In the genomic region with DNA sequence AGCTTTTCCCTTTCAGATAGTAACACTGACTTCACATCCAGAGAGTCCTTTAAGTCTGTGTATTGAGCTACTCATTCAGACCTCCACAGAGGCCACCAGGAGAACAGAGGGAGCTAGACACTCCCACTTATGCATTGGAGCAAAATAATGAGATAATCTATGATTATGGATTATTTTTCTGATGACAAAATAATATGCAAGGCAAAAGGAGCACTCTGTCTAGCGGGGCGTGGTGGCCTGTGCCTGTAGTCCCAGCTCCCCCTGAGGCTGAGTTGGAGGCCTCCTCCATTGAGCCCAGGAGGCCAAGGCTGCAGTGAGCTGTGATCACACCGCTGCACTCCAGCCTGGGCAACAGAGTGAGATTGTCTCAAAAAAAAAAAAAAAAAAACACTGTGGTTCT, we compare ENCODE assay signal across 1 cellular context.
A peak's percentile ranks its signal among the peaks of the same experiment; 100 is the strongest.
TF ChIP-seq lines count a peak whose summit lies in the region.

No MANE protein-coding gene starts in this region.

TF ChIP-seq in HepG2, 621 proteins besides CTCF, POLR2A, EP300 and RAD21 (continued from another document and continues in another):
- peak; percentile 37 for TF ChIP-seq ZNF687 (CRISPR knock-in tag; IDR thresholded peaks at IDR 0.05)
- TF ChIP-seq STAT5B (CRISPR knock-in tag; IDR thresholded peaks at IDR 0.05), result no peak
- no peak for TF ChIP-seq ZNF280D (CRISPR knock-in tag; IDR thresholded peaks at IDR 0.05)
- no peak for TF ChIP-seq NRL (CRISPR knock-in tag; IDR thresholded peaks at IDR 0.05; ENCODE audit: borderline replicate concordance)
- no peak for TF ChIP-seq HHEX (CRISPR knock-in tag; IDR thresholded peaks at IDR 0.05)
- TF ChIP-seq ZNF768 (CRISPR knock-in tag; IDR thresholded peaks at IDR 0.05), result peak; percentile 66
- no peak for TF ChIP-seq ARNTL (CRISPR knock-in tag; IDR thresholded peaks at IDR 0.05)
- TF ChIP-seq RARA (CRISPR knock-in tag; IDR thresholded peaks at IDR 0.05), result no peak
- TF ChIP-seq, protein P1, sequence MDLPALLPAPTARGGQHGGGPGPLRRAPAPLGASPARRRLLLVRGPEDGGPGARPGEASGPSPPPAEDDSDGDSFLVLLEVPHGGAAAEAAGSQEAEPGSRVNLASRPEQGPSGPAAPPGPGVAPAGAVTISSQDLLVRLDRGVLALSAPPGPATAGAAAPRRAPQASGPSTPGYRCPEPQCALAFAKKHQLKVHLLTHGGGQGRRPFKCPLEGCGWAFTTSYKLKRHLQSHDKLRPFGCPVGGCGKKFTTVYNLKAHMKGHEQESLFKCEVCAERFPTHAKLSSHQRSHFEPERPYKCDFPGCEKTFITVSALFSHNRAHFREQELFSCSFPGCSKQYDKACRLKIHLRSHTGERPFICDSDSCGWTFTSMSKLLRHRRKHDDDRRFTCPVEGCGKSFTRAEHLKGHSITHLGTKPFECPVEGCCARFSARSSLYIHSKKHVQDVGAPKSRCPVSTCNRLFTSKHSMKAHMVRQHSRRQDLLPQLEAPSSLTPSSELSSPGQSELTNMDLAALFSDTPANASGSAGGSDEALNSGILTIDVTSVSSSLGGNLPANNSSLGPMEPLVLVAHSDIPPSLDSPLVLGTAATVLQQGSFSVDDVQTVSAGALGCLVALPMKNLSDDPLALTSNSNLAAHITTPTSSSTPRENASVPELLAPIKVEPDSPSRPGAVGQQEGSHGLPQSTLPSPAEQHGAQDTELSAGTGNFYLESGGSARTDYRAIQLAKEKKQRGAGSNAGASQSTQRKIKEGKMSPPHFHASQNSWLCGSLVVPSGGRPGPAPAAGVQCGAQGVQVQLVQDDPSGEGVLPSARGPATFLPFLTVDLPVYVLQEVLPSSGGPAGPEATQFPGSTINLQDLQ (CRISPR knock-in tag; IDR thresholded peaks at IDR 0.05), result no peak
- peak; percentile 51 for TF ChIP-seq SALL1 (CRISPR knock-in tag; IDR thresholded peaks at IDR 0.05)
- TF ChIP-seq SAP130 (CRISPR knock-in tag; IDR thresholded peaks at IDR 0.05; ENCODE audit: low read depth), result no peak
- TF ChIP-seq SSRP1 (CRISPR knock-in tag; IDR thresholded peaks at IDR 0.05), result no peak
- TF ChIP-seq, protein P2, sequence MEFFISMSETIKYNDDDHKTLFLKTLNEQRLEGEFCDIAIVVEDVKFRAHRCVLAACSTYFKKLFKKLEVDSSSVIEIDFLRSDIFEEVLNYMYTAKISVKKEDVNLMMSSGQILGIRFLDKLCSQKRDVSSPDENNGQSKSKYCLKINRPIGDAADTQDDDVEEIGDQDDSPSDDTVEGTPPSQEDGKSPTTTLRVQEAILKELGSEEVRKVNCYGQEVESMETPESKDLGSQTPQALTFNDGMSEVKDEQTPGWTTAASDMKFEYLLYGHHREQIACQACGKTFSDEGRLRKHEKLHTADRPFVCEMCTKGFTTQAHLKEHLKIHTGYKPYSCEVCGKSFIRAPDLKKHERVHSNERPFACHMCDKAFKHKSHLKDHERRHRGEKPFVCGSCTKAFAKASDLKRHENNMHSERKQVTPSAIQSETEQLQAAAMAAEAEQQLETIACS (CRISPR knock-in tag; IDR thresholded peaks at IDR 0.05), result 0 out of 2 replicates have a peak, but pooled peaks have one; percentile 32
- TF ChIP-seq ZSCAN30 (CRISPR knock-in tag; IDR thresholded peaks at IDR 0.05), result no peak
- no peak for TF ChIP-seq CREM (IDR thresholded peaks at IDR 0.05)
- TF ChIP-seq CREM (CRISPR knock-in tag; IDR thresholded peaks at IDR 0.05), result no peak
- 0 out of 2 replicates have a peak, but pooled peaks have one; percentile 54 for TF ChIP-seq ZNF615 (CRISPR knock-in tag; IDR thresholded peaks at IDR 0.05; ENCODE audit: borderline replicate concordance)
- no peak for TF ChIP-seq HBP1 (CRISPR knock-in tag; IDR thresholded peaks at IDR 0.05; ENCODE audit: low read depth)
- peak; percentile 28; the same call in 1 of the 2 replicates for TF ChIP-seq HOXA3 (CRISPR knock-in tag; IDR thresholded peaks at IDR 0.05)
- TF ChIP-seq MAX (IDR thresholded peaks at IDR 0.05), result no peak
- 0 out of 2 replicates have a peak, but pooled peaks have one; percentile 24 for TF ChIP-seq MED1 (CRISPR knock-in tag; IDR thresholded peaks at IDR 0.05)
- no peak for TF ChIP-seq ZNF589 (CRISPR knock-in tag; conservative IDR thresholded peaks at IDR 0.05)
- TF ChIP-seq FOSL2 (CRISPR knock-in tag; IDR thresholded peaks at IDR 0.05), result peak; percentile 16; the same call in 1 of the 2 replicates
- TF ChIP-seq RCOR2 (CRISPR knock-in tag; IDR thresholded peaks at IDR 0.05), result 0 out of 2 replicates have a peak, but pooled peaks have one; percentile 53
- TF ChIP-seq EEA1 (CRISPR knock-in tag; IDR thresholded peaks at IDR 0.05; ENCODE audit: borderline replicate concordance), result no peak
- TF ChIP-seq HOXA5 (CRISPR knock-in tag; IDR thresholded peaks at IDR 0.05), result 0 out of 2 replicates have a peak, but pooled peaks have one; percentile 40
- no peak for TF ChIP-seq ZNF234 (CRISPR knock-in tag; conservative IDR thresholded peaks at IDR 0.05)
- no peak for TF ChIP-seq CENPBD1 (CRISPR knock-in tag; IDR thresholded peaks at IDR 0.05; ENCODE audit: borderline replicate concordance, low read depth)
- TF ChIP-seq, protein P3, sequence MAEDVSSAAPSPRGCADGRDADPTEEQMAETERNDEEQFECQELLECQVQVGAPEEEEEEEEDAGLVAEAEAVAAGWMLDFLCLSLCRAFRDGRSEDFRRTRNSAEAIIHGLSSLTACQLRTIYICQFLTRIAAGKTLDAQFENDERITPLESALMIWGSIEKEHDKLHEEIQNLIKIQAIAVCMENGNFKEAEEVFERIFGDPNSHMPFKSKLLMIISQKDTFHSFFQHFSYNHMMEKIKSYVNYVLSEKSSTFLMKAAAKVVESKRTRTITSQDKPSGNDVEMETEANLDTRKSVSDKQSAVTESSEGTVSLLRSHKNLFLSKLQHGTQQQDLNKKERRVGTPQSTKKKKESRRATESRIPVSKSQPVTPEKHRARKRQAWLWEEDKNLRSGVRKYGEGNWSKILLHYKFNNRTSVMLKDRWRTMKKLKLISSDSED (CRISPR knock-in tag; IDR thresholded peaks at IDR 0.05), result no peak
- TF ChIP-seq ZNF770 (CRISPR knock-in tag; IDR thresholded peaks at IDR 0.05), result peak; percentile 95
- TF ChIP-seq ZNF121 (CRISPR knock-in tag; IDR thresholded peaks at IDR 0.05), result peak; percentile 84
- TF ChIP-seq ZFP1 (CRISPR knock-in tag; IDR thresholded peaks at IDR 0.05), result 0 out of 2 replicates have a peak, but pooled peaks have one; percentile 34
- no peak for TF ChIP-seq ZKSCAN5 (CRISPR knock-in tag; IDR thresholded peaks at IDR 0.05)
- TF ChIP-seq GATAD2A (CRISPR knock-in tag; IDR thresholded peaks at IDR 0.05), result 0 out of 2 replicates have a peak, but pooled peaks have one; percentile 8
- no peak for TF ChIP-seq ZBTB25 (CRISPR knock-in tag; IDR thresholded peaks at IDR 0.05)
- no peak for TF ChIP-seq ZFP37 (CRISPR knock-in tag; IDR thresholded peaks at IDR 0.05; ENCODE audit: borderline replicate concordance)
- 0 out of 2 replicates have a peak, but pooled peaks have one; percentile 31 for TF ChIP-seq BRCA1 (CRISPR knock-in tag; IDR thresholded peaks at IDR 0.05)
- TF ChIP-seq TEAD3 (CRISPR knock-in tag; optimal IDR thresholded peaks at IDR 0.05; ENCODE audit: borderline replicate concordance), result no peak
- no peak for TF ChIP-seq ZSCAN5A (CRISPR knock-in tag; IDR thresholded peaks at IDR 0.05; ENCODE audit: borderline replicate concordance)
- no peak for TF ChIP-seq RNF2 (conservative IDR thresholded peaks at IDR 0.05; ENCODE audit: low read depth)
- no peak for TF ChIP-seq JUN (CRISPR knock-in tag; IDR thresholded peaks at IDR 0.05)
- no peak for TF ChIP-seq CCAR2 (optimal IDR thresholded peaks at IDR 0.05; ENCODE audit: low read depth, low read length)
